Comparison of ENCODE assay signal across 15 cellular contexts in the genomic region with DNA sequence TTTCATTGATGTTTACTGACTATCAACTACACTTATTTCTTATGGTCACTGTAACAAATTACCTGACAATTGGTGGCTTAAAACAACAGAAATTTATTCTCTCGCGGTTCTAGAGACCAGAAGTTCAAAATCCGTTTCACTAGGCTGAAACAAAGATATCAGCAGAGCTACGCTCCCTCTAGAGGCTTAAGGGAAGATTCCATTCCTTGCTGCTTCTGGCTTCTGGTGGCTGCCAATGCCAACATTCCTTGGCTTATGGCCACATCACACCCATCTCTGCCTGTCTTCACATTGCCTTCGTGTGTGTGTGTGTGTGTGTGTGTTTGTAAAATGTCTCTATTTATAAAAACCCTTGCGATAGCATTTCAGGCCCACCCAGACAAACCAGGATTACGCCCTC.
A peak's percentile ranks its signal among the peaks of the same experiment; 100 is the strongest.
DNase-seq lines count a peak whose midpoint lies in the region; ATAC-seq, FAIRE-seq and TF ChIP-seq lines count a peak whose summit lies in the region.
"Had no signal": no experiment of that assay in that cellular context is flagged by ENCODE, and none has a peak within 500 bp of the region (broad histone marks: within the 10 kb centered on the region; RNA-seq: fewer than 3 reads in every experiment).

No MANE protein-coding gene starts in this region.

- BruUV-seq in HepG2 (replicated peaks; lab: Mats Ljungman, UMichigan), result no TSS peak

- H3K4me2 ChIP-seq in HepG2 (ENCODE audit: low read depth, low read length), result no peak overlapping the region

- 50% methylated on average over 7 of the region's 7 CpGs for WGBS in HepG2 (ENCODE audit: low lambda C conversion rate)

- CTCF ChIA-PET in HepG2 (lab: Yijun Ruan, JAX; ENCODE audit: low intra/inter-chr PET ratio, low total read pairs), result interaction anchor here (0.7 kb wide), 1 partner anchor 147 kb away, joined by 4 read pairs; no protein-coding TSS in a partner anchor
- CTCF ChIA-PET in activated naive CD4-positive, alpha-beta T cell treated with anti-CD3 and anti-CD28 coated beads, Interleukin-2, amount 10 ng/mL, durations not matched to agents 7 days and 5 days (lab: Charles Lee), result no interaction called here

- H2AFZ ChIP-seq in HepG2 (ENCODE audit: low read length), result no peak overlapping the region

- no peaks in the 10 kb centered on the region for H3K9me3 Mint-ChIP-seq in activated naive CD4-positive, alpha-beta T cell treated with anti-CD3 and anti-CD28 coated beads, Interleukin-2, amount 10 ng/mL, durations not matched to agents 7 days and 5 days
- H3K9me3 Mint-ChIP-seq: activated CD4-positive, alpha-beta memory T cell treated with anti-CD3 and anti-CD28 coated beads for 36 hours; activated naive CD4-positive, alpha-beta T cell treated with anti-CD3 and anti-CD28 coated beads, Interleukin-2, amount 50 U/mL, for 24 hours had no signal

- POLR2A ChIA-PET in HepG2 (lab: Yijun Ruan, JAX), result interaction anchor here (1.2 kb wide), 1 partner anchor 36 kb away, joined by 3 read pairs; no protein-coding TSS in a partner anchor

- no peak for TF ChIP-seq RAD21 in HepG2 (CRISPR knock-in tag; IDR thresholded peaks at IDR 0.05)

- no peaks in the 10 kb centered on the region for H3K36me3 Mint-ChIP-seq in activated naive CD4-positive, alpha-beta T cell treated with anti-CD3 and anti-CD28 coated beads, Interleukin-2, amount 10 ng/mL, durations not matched to agents 7 days and 5 days
- H3K36me3 Mint-ChIP-seq: activated CD4-positive, alpha-beta memory T cell treated with anti-CD3 and anti-CD28 coated beads for 36 hours; activated naive CD4-positive, alpha-beta T cell treated with anti-CD3 and anti-CD28 coated beads, Interleukin-2, amount 50 U/mL, for 24 hours; CD4-positive, alpha-beta memory T cell; naive B cell had no signal

- H3K4me1 Mint-ChIP-seq in activated naive CD4-positive, alpha-beta T cell treated with anti-CD3 and anti-CD28 coated beads, Interleukin-2, amount 10 ng/mL, durations not matched to agents 7 days and 5 days, result no peaks in the 10 kb centered on the region
- H3K4me1 Mint-ChIP-seq: activated naive CD4-positive, alpha-beta T cell treated with anti-CD3 and anti-CD28 coated beads, Interleukin-2, amount 50 U/mL, for 24 hours; CD4-positive, alpha-beta memory T cell had no signal

- no peak overlapping the region for H3K9ac ChIP-seq in HepG2 (ENCODE audit: insufficient read depth, low read depth, low read length)

- no peaks in the 10 kb centered on the region for H3K27me3 ChIP-seq in WERI-Rb-1 (ENCODE audit: insufficient read depth, low read depth, severe bottlenecking)
- no peaks in the 10 kb centered on the region for H3K27me3 ChIP-seq in HepG2 (ENCODE audit: control insufficient read depth in 1 of 2, insufficient read depth in 2 of 2, low read length in 2 of 2)

- ATAC-seq in HepG2 (no peak; the same call in 2 of the 3 replicates), GM18867 (IDR thresholded peaks at IDR 0.05; ENCODE audit: unreplicated experiment) (no peak)
- ATAC-seq: GM12878, sciatic nerve had no signal

- peaks cover 14% of the 10 kb centered on the region for H3K27me3 Mint-ChIP-seq in activated naive CD4-positive, alpha-beta T cell treated with anti-CD3 and anti-CD28 coated beads, Interleukin-2, amount 10 ng/mL, durations not matched to agents 7 days and 5 days

- H4K20me1 ChIP-seq in HepG2 (ENCODE audit: insufficient read depth, low read length), result no peaks in the 10 kb centered on the region

- no peaks in the 10 kb centered on the region for H3K79me2 ChIP-seq in HepG2 (ENCODE audit: insufficient read depth, low read length)

- peak; percentile 9 for DNase-seq in EH (ENCODE audit: low read depth)
- DNase-seq in LNCaP clone FGC (ENCODE audit: low read depth), result no peak
- no peak for DNase-seq in WERI-Rb-1
- DNase-seq in HepG2 (ENCODE audit: low spot score), result no peak
- no peak for DNase-seq in GDM1 (lab: John Stamatoyannopoulos, UW)
- DNase-seq in activated naive CD4-positive, alpha-beta T cell treated with anti-CD3 and anti-CD28 coated beads, Interleukin-2, amount 10 ng/mL, durations not matched to agents 7 days and 5 days, result no peak
- no peak for DNase-seq in effector CD8-positive, alpha-beta T cell (lab: John Stamatoyannopoulos, UW)
- DNase-seq: activated CD4-positive, alpha-beta memory T cell treated with anti-CD3 and anti-CD28 coated beads for 36 hours; CD4-positive, alpha-beta memory T cell; naive B cell had no signal

- in situ Hi-C loops in HepG2 (cut with HindIII; ENCODE audit: extremely low pct_ligation_motif_present, low pct_unique_long_range_greater_than_20kb), result no loop called here

- intact Hi-C loops in HepG2 (cut with micrococcal nuclease; ENCODE audit: unreplicated experiment), result loop anchor here (5.0 kb wide), 1 partner anchor 33 kb away; no protein-coding TSS in a partner anchor

- H3K9me3 ChIP-seq in WERI-Rb-1 (ENCODE audit: severe bottlenecking), result peaks cover 9% of the 10 kb centered on the region
- no peaks in the 10 kb centered on the region for H3K9me3 ChIP-seq in HepG2 (ENCODE audit: low read length)

- H3K4me3 ChIP-seq in LNCaP clone FGC (ENCODE audit: low read depth, low read length) (no peak overlapping the region), WERI-Rb-1 (ENCODE audit: low read depth, low read length) (no peak overlapping the region), HepG2 (replicated peaks in 1 of 3; ENCODE audit: insufficient read depth in 1 of 3, low read depth in 2 of 3, low read length in 3 of 3) (no peak overlapping the region)
- H3K4me3 ChIP-seq: GM12878 had no signal

- no peak overlapping the region for H3K27ac Mint-ChIP-seq in activated naive CD4-positive, alpha-beta T cell treated with anti-CD3 and anti-CD28 coated beads, Interleukin-2, amount 10 ng/mL, durations not matched to agents 7 days and 5 days
- H3K27ac Mint-ChIP-seq: activated CD4-positive, alpha-beta memory T cell treated with anti-CD3 and anti-CD28 coated beads for 36 hours; activated naive CD4-positive, alpha-beta T cell treated with anti-CD3 and anti-CD28 coated beads, Interleukin-2, amount 50 U/mL, for 24 hours; CD4-positive, alpha-beta memory T cell had no signal

- H3K4me1 ChIP-seq in HepG2 (ENCODE audit: insufficient read depth, low read length), result 0 out of 2 replicates have a peak, but pooled peaks cover 9% of the 10 kb centered on the region

- no peak for TF ChIP-seq POLR2A in HepG2 (IDR thresholded peaks at IDR 0.05; ENCODE audit: insufficient read depth in 1 of 2, low read depth in 2 of 2, low read length in 2 of 2)

- FAIRE-seq in HepG2 (lab: Jason Lieb, UNC), result no peak
- FAIRE-seq: GM12878, islet of Langerhans had no signal

- TF ChIP-seq CTCF in LNCaP clone FGC (IDR thresholded peaks at IDR 0.05; ENCODE audit: control insufficient read depth, extremely low read depth, insufficient read depth), result 0 out of 2 replicates have a peak, but pooled peaks have one; percentile 4
- peak; percentile 34; the same call in 1 of the 2 replicates for TF ChIP-seq CTCF in WERI-Rb-1 (IDR thresholded peaks at IDR 0.05; ENCODE audit: low read depth, low read length)
- TF ChIP-seq CTCF in HepG2 (CRISPR knock-in tag; IDR thresholded peaks at IDR 0.05), result peak; percentile 56

- H3K4me3 Mint-ChIP-seq in activated naive CD4-positive, alpha-beta T cell treated with anti-CD3 and anti-CD28 coated beads, Interleukin-2, amount 10 ng/mL, durations not matched to agents 7 days and 5 days, result no peak overlapping the region
- H3K4me3 Mint-ChIP-seq: activated CD4-positive, alpha-beta memory T cell treated with anti-CD3 and anti-CD28 coated beads for 36 hours; activated naive CD4-positive, alpha-beta T cell treated with anti-CD3 and anti-CD28 coated beads, Interleukin-2, amount 50 U/mL, for 24 hours; CD4-positive, alpha-beta memory T cell; naive B cell had no signal

- H3K36me3 ChIP-seq in WERI-Rb-1 (no peaks in the 10 kb centered on the region), HepG2 (replicated peaks in 1 of 2; ENCODE audit: control insufficient read depth in 1 of 2, insufficient read depth in 2 of 2, low read length in 2 of 2) (no peaks in the 10 kb centered on the region)

- no peak for TF ChIP-seq EP300 in HepG2 (IDR thresholded peaks at IDR 0.05; ENCODE audit: low read depth in 2 of 2, low read length in 2 of 2)
- TF ChIP-seq EP300 in HepG2 (CRISPR knock-in tag; IDR thresholded peaks at IDR 0.05; ENCODE audit: borderline replicate concordance), result no peak

- no peak overlapping the region for H3K27ac ChIP-seq in WERI-Rb-1
- H3K27ac ChIP-seq in HepG2 (ENCODE audit: extremely low read length, insufficient read depth, low read length), result no peak overlapping the region

TF ChIP-seq in HepG2, 621 proteins besides CTCF, POLR2A, EP300 and RAD21:
- TF ChIP-seq NFIC (IDR thresholded peaks at IDR 0.05; ENCODE audit: low read length) (no peak), STAG1 (CRISPR knock-in tag; IDR thresholded peaks at IDR 0.05) (peak; percentile 26; the same call in 1 of the 2 replicates)

Comparison
In these comparisons a context has a peak if more than half of its experiments do, and no peak if none do; other contexts are left out.
1. CTCF ChIP-seq: peak in every context shown above with its lines; median percentile 56 in HepG2; 34 in WERI-Rb-1; 4 in LNCaP clone FGC.